26 cellular contexts compared by ENCODE assay signal in genomic region chr11:79616392-79616831, GRCh38.
"Had no signal": no experiment of that assay in that cellular context is flagged by ENCODE, and none has a peak within 500 bp of the region (broad histone marks: within the 10 kb centered on the region; RNA-seq: fewer than 3 reads in every experiment).

No MANE protein-coding gene starts in this region.

- H3K4me1 ChIP-seq: gastroesophageal sphincter, heart right ventricle, right atrium auricular region, tibial artery had no signal

- H3K27me3 ChIP-seq: cardiac muscle cell, esophagus squamous epithelium, heart right ventricle, right atrium auricular region, tibial artery had no signal

- H3K36me3 ChIP-seq: cardiac muscle cell, esophagus squamous epithelium, gastroesophageal sphincter, heart right ventricle, right atrium auricular region, tibial artery had no signal

- H3K9me3 ChIP-seq: esophagus squamous epithelium, gastroesophageal sphincter, right atrium auricular region, tibial artery had no signal

- H3K27ac ChIP-seq: cardiac muscle cell, gastroesophageal sphincter, heart right ventricle, right atrium auricular region, tibial artery had no signal

- ATAC-seq: activated CD4-positive, alpha-beta T cell treated with anti-CD3 and anti-CD28 coated beads for 36 hours; gastroesophageal sphincter; heart right ventricle; left lobe of liver; natural killer cell treated with Interleukin-12 subunit alpha and Interleukin-12 subunit beta and Interleukin-15 and Interleukin-18, amount 100 ng/mL, for 72 hours; stimulated activated effector memory CD8-positive, alpha-beta T cell treated with anti-CD3 and anti-CD28 coated beads, Interleukin-12 subunit alpha, Interleukin-12 subunit beta, amount 100 ng/mL, for 72 hours; stimulated activated naive CD8-positive, alpha-beta T cell treated with anti-CD3 and anti-CD28 coated beads, Interleukin-15, amount 100 ng/mL, for 72 hours; T-helper 17 cell had no signal

- H3K4me3 ChIP-seq: cardiac muscle cell, esophagus squamous epithelium, gastroesophageal sphincter, heart right ventricle, lung, right atrium auricular region, tibial artery had no signal

- DNase-seq: activated B cell treated with CpG ODN at 0.5 μM for 24 hours; activated CD4-positive, alpha-beta T cell treated with anti-CD3 and anti-CD28 coated beads for 36 hours; activated CD4-positive, alpha-beta T cell treated with anti-CD3 and anti-CD28 coated beads, Interleukin-2, amount 50 U/mL, for 4 hours; activated CD8-positive, alpha-beta memory T cell treated with anti-CD3 and anti-CD28 coated beads for 24 hours; activated CD8-positive, alpha-beta memory T cell treated with anti-CD3 and anti-CD28 coated beads, Interleukin-2, amount 50 U/mL, for 48 hours; activated naive CD4-positive, alpha-beta T cell treated with anti-CD3 and anti-CD28 coated beads for 36 hours; activated naive CD8-positive, alpha-beta T cell treated with anti-CD3 and anti-CD28 coated beads, Interleukin-2, amount 10 ng/mL, durations not matched to agents 7 days and 5 days; activated T-cell treated with anti-CD3 and anti-CD28 coated beads, Interleukin-2, amount 50 U/mL, for 48 hours; amygdala; effector memory CD4-positive, alpha-beta T cell; esophagus squamous epithelium; heart right ventricle; kidney; midbrain; stimulated activated CD4-positive, alpha-beta T cell treated with anti-CD3 and anti-CD28 coated beads, Interleukin-1b, Interleukin-23, amount 100 ng/mL, for 48 hours; stimulated activated naive CD8-positive, alpha-beta T cell treated with anti-CD3 and anti-CD28 coated beads, Interleukin-15, amount 100 ng/mL, for 72 hours; SW 1271; T-helper 17 cell; tibial artery had no signal
